ENCODE assay signal across 21 cellular contexts in the genomic region with DNA sequence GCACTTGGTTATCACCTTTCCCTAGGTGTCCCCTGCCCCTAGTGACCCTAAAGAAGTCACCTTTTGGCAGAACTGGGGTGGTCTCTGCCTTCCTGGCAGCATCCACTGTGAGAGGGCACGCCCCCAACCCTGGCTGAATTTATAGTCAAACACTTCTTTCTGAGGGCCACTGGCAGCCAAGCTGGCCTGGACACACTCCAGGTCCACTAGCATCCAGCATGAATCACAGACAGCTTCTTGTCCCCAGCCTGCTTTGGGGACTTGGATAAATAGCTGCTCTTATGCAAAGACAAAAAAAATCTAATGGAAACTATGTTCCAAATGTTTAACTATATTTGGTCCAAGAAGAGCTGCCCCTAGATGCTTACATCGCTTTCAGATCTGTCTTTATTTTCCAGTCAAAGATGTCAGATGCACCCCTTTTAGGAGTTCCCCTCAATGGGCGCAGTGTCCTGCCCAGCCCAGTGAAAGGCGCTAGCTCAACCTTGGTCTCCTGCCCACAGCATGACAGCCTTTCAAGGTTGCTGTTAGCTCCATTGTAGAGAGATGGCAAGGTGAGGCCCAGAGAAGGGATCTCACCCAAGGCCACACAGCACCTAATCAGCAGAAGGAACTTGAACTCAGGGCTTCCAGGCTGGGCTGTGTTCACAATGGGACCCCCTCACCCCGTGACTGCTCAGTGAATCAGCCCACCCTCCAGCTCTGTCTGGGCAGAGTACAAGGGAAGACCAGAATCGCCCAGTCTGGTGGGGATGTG. TPM values are rescaled to one million over a fixed set of nuclear protein-coding genes. Genes with fewer than 3 reads are reported as not detected.
DNase-seq lines count a peak whose midpoint lies in the region; ATAC-seq and TF ChIP-seq lines count a peak whose summit lies in the region.
"Had no signal": no experiment of that assay in that cellular context is flagged by ENCODE, and none has a peak within 500 bp of the region (broad histone marks: within the 10 kb centered on the region; RNA-seq: fewer than 3 reads in every experiment).

No MANE protein-coding gene starts in this region.

- no peaks in the 10 kb centered on the region for H3K27me3 ChIP-seq in right cardiac atrium (ENCODE audit: control insufficient read depth, insufficient read depth)
- no peaks in the 10 kb centered on the region for H3K27me3 ChIP-seq in rectal smooth muscle tissue (ENCODE audit: control insufficient read depth, insufficient read depth, low read length)
- H3K27me3 ChIP-seq in aorta (ENCODE audit: control insufficient read depth in 1 of 2, insufficient read depth in 2 of 2, low read length in 1 of 2) = no peaks in the 10 kb centered on the region

- peak overlapping the region; percentile 49 for H3K4me3 ChIP-seq in coronary artery
- H3K4me3 ChIP-seq in right cardiac atrium (ENCODE audit: low read length) = no peak overlapping the region
- no peak overlapping the region for H3K4me3 ChIP-seq in rectal smooth muscle tissue (ENCODE audit: low read length)
- H3K4me3 ChIP-seq in aorta (ENCODE audit: low read length in 2 of 2) = no peak overlapping the region

- peak; percentile 58 to 61 for ATAC-seq in right cardiac atrium
- peak; percentile 46 for ATAC-seq in aorta (ENCODE audit: low FRiP score)
- no peak for ATAC-seq in HG03457 (IDR thresholded peaks at IDR 0.05; ENCODE audit: unreplicated experiment)
- ATAC-seq: stimulated activated naive CD8-positive, alpha-beta T cell treated with anti-CD3 and anti-CD28 coated beads, Interleukin-15, amount 100 ng/mL, for 72 hours had no signal

- H3K9ac ChIP-seq in rectal smooth muscle tissue (ENCODE audit: low read length) = no peak overlapping the region

- no peak for DNase-seq in coronary artery (ENCODE audit: low spot score)
- peak; percentile 83 to 94 (median 89) for DNase-seq in right cardiac atrium
- DNase-seq in aorta = peak; percentile 77 to 90
- no peak for DNase-seq in GM20000 (ENCODE audit: low spot score)
- no peak for DNase-seq in NCI-H2107 treated with DMSO at 0.1 percent for 48 hours (lab: John Stamatoyannopoulos, UW; ENCODE audit: unreplicated experiment)
- DNase-seq: activated CD4-positive, alpha-beta T cell treated with anti-CD3 and anti-CD28 coated beads for 1 hour; activated T-cell treated with anti-CD3 and anti-CD28 coated beads, Interleukin-2, amount 50 U/mL, for 1 hour; CD4-positive, CD25-positive, alpha-beta regulatory T cell; erythroblast; HFFc6; mammary epithelial cell; NCI-H2029 treated with DMSO at 0.1 percent for 48 hours; NCI-H748 treated with DMSO at 0.1 percent for 48 hours; small intestine; stimulated activated naive CD8-positive, alpha-beta T cell treated with anti-CD3 and anti-CD28 coated beads, Interleukin-15, amount 100 ng/mL, for 72 hours; T-helper 2 cell had no signal

- peak overlapping the region; percentile 95 to 100 for H3K27ac ChIP-seq in coronary artery
- H3K27ac ChIP-seq in right cardiac atrium (ENCODE audit: low read length) = peak overlapping the region; percentile 86
- H3K27ac ChIP-seq in rectal smooth muscle tissue (ENCODE audit: low read depth, low read length) = peak overlapping the region; percentile 70
- H3K27ac ChIP-seq in aorta (ENCODE audit: low read depth in 1 of 2, low read length in 2 of 2) = peak overlapping the region; percentile 43 to 84

- H3K36me3 ChIP-seq in rectal smooth muscle tissue (ENCODE audit: control insufficient read depth, insufficient read depth, low read length) (peaks cover 7% of the 10 kb centered on the region), aorta (ENCODE audit: control insufficient read depth in 1 of 2, insufficient read depth in 2 of 2, low read length in 1 of 2) (peaks cover 0 to 6% of the 10 kb centered on the region in 2 donors)

- no peaks in the 10 kb centered on the region for H3K9me3 ChIP-seq in right cardiac atrium (ENCODE audit: control insufficient read depth, low read length)
- no peaks in the 10 kb centered on the region for H3K9me3 ChIP-seq in aorta (ENCODE audit: control insufficient read depth, low read length)

- 61% methylated on average over 6 of the region's 6 CpGs for WGBS in right cardiac atrium
- WGBS in aorta, 2 donors = 43 to 51% methylated on average over 6 of the region's 6 CpGs

- intact Hi-C loops in right cardiac atrium (cut with DNase I) (no loop called here), aorta (cut with DNase I) (no loop called here)

- H3K4me1 ChIP-seq in right cardiac atrium (ENCODE audit: control insufficient read depth, insufficient read depth, low read length) = peaks cover 32% of the 10 kb centered on the region
- H3K4me1 ChIP-seq in rectal smooth muscle tissue (ENCODE audit: control insufficient read depth, insufficient read depth, low read length) = peaks cover 12% of the 10 kb centered on the region
- H3K4me1 ChIP-seq in aorta (ENCODE audit: control insufficient read depth in 1 of 2, insufficient read depth in 2 of 2, low read length in 2 of 2) = peaks cover 2 to 11% of the 10 kb centered on the region in 2 donors

- TF ChIP-seq CTCF in coronary artery (IDR thresholded peaks at IDR 0.05) (no peak), GM20000 (IDR thresholded peaks at IDR 0.05; ENCODE audit: extremely low read depth, missing control alignments) (no peak)

RNA-seq across cellular contexts. Expression of a gene that starts 7.0 kb away (rescaled TPM):
- total RNA-seq in right cardiac atrium = 10 to 100 TPM; 63.2 to 88.0 (median 70.0) TPM
- polyA plus RNA-seq in right cardiac atrium = 68.8 TPM
- total RNA-seq in aorta = 100 to 1,000 TPM in 1 of 2 donors, 10 to 100 TPM in 1; 86.9 to 171 TPM
- 10 to 100 TPM; 51.3 to 82.1 TPM for polyA plus RNA-seq in aorta
- total RNA-seq: CD4-positive, CD25-positive, alpha-beta regulatory T cell; HFFc6; mammary epithelial cell had no signal
- polyA plus RNA-seq: CD4-positive, CD25-positive, alpha-beta regulatory T cell had no signal

RNA-seq across cellular contexts. Expression of a gene that starts 15.6 kb away (rescaled TPM):
- total RNA-seq in right cardiac atrium (not detected), aorta (not detected)
- polyA plus RNA-seq in right cardiac atrium (not detected), aorta (10 to 100 TPM in 1 of 2 donors, not detected in 1; 31.4 TPM)
- total RNA-seq: CD4-positive, CD25-positive, alpha-beta regulatory T cell; cerebellum; Daoy; HFFc6; mammary epithelial cell; neural crest cell had no signal
- polyA plus RNA-seq: CD4-positive, CD25-positive, alpha-beta regulatory T cell; mammary epithelial cell had no signal

RNA-seq across cellular contexts. Expression of a gene that starts 15.7 kb away (rescaled TPM):
- 1 to 10 TPM; 2.8 to 8.9 (median 5.3) TPM for total RNA-seq in right cardiac atrium
- polyA plus RNA-seq in right cardiac atrium = 6.9 TPM
- 1 to 10 TPM; 1.5 TPM for total RNA-seq in aorta
- under 1 TPM; 0.05 to 0.25 TPM for polyA plus RNA-seq in aorta
- total RNA-seq: CD4-positive, CD25-positive, alpha-beta regulatory T cell; cerebellum; Daoy; HFFc6; mammary epithelial cell; neural crest cell had no signal
- polyA plus RNA-seq: CD4-positive, CD25-positive, alpha-beta regulatory T cell; mammary epithelial cell had no signal

RNA-seq across cellular contexts. Expression of a gene that starts 31.4 kb away (rescaled TPM):
- total RNA-seq in right cardiac atrium = 10 to 100 TPM; 17.4 to 18.0 (median 17.7) TPM
- 9.9 TPM for polyA plus RNA-seq in right cardiac atrium
- 10 to 100 TPM; 11.3 to 15.2 TPM for total RNA-seq in aorta
- polyA plus RNA-seq in aorta = 10 to 100 TPM in 1 of 2 donors, 1 to 10 TPM in 1; 6.1 to 11.0 TPM

RNA-seq across cellular contexts. Expression of a gene that starts 54.2 kb away (rescaled TPM):
- total RNA-seq in right cardiac atrium (1 to 10 TPM; 1.7 to 2.5 (median 1.8) TPM), aorta (10 to 100 TPM in 1 of 2 donors, 1 to 10 TPM in 1; 5.4 to 10.3 TPM)
- polyA plus RNA-seq in right cardiac atrium (1.4 TPM), aorta (1 to 10 TPM in 1 of 2 donors, under 1 TPM in 1; 0.88 to 8.6 TPM)

Comparison
In these comparisons a context has a peak if more than half of its experiments do, and no peak if none do; other contexts are left out.
1. DNase-seq: peak in right cardiac atrium (3 of 3) and aorta (2 of 2); none in coronary artery (single experiment), GM20000 (single experiment) and NCI-H2107 treated with DMSO at 0.1 percent for 48 hours (single experiment).
2. Peak in every context shown above with its lines, with median percentiles within 50 percentile points of each other: H3K27ac ChIP-seq.